ENCODE assay signal across 9 cellular contexts in the genomic region with DNA sequence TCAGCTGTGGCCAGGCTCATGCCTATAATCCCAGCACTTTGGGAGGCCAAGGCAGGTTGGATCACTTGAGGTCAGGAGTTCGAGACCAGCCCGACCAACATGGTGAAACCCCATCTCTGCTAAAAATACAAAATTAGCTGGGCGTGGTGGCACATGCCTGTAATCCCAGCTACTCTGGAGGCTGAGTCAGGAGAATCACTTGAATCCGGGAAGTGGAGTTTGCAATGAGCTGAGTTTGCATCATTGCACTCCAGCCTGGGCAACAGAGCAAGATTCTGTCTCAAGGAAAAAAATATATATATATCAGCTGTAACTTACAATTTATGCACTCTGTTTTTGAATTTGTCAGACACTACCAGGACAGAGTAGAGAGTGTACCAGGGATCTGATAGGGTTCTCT. TPM values are rescaled to one million over a fixed set of nuclear protein-coding genes. Genes with fewer than 3 reads are reported as not detected.
"Had no signal": no experiment of that assay in that cellular context is flagged by ENCODE, and none has a peak within 500 bp of the region (broad histone marks: within the 10 kb centered on the region; RNA-seq: fewer than 3 reads in every experiment).

No MANE protein-coding gene starts in this region.

RNA-seq across cellular contexts. Expression of a gene that starts 5.8 kb away (rescaled TPM):
- total RNA-seq: left lobe of liver; left ventricle myocardium superior; lung microvascular endothelial cell; mononuclear cell; naive thymus-derived CD4-positive, alpha-beta T cell; natural killer cell treated with Interleukin-12 subunit alpha and Interleukin-12 subunit beta and Interleukin-15 and Interleukin-18, amount 100 ng/mL, for 72 hours; sigmoid colon; transverse colon had no signal
- polyA plus RNA-seq: naive thymus-derived CD4-positive, alpha-beta T cell; neural cell had no signal
